ENCODE assay signal across 1 cellular context in genomic region chr3:195260286-195260905, GRCh38.
TF ChIP-seq lines count a peak whose summit lies in the region.

No MANE protein-coding gene starts in this region.

TF ChIP-seq in HEK293, 187 proteins besides CTCF, POLR2A, EP300 and RAD21 (continued from another document):
- TF ChIP-seq ZNF223 (tag by site-specific recombination; IDR thresholded peaks at IDR 0.05) (peak; percentile 71; the same call in 1 of the 2 replicates), HOXD13 (CRISPR knock-in tag; IDR thresholded peaks at IDR 0.05; ENCODE audit: borderline replicate concordance) (no peak), ZNF132 (tag by site-specific recombination; IDR thresholded peaks at IDR 0.05; ENCODE audit: borderline replicate concordance) (no peak), HIC1 (tag by site-specific recombination; IDR thresholded peaks at IDR 0.05) (peak; percentile 52), GLIS1 (tag by site-specific recombination; IDR thresholded peaks at IDR 0.05) (peak; percentile 28), KLF8 (tag by site-specific recombination; IDR thresholded peaks at IDR 0.05) (peak; percentile 47; the same call in 1 of the 2 replicates), ZBTB11 (tag by site-specific recombination; conservative IDR thresholded peaks at IDR 0.05; ENCODE audit: low read depth) (no peak), ZNF37A (tag by site-specific recombination; IDR thresholded peaks at IDR 0.05) (no peak), ZNF791 (tag by site-specific recombination; IDR thresholded peaks at IDR 0.05) (no peak), GLI4 (tag by site-specific recombination; IDR thresholded peaks at IDR 0.05) (no peak), KLF7 (tag by site-specific recombination; IDR thresholded peaks at IDR 0.05; ENCODE audit: borderline replicate concordance) (no peak), KLF9 (tag by site-specific recombination; IDR thresholded peaks at IDR 0.05; ENCODE audit: low read depth) (peak; percentile 65; the same call in 1 of the 2 replicates), ZNF785 (tag by site-specific recombination; IDR thresholded peaks at IDR 0.05) (no peak), ZNF416 (tag by site-specific recombination; IDR thresholded peaks at IDR 0.05) (no peak), ZNF501 (tag by site-specific recombination; IDR thresholded peaks at IDR 0.05) (no peak), ZNF510 (tag by site-specific recombination; IDR thresholded peaks at IDR 0.05; ENCODE audit: insufficient replicate concordance) (no peak), ZNF777 (tag by site-specific recombination; IDR thresholded peaks at IDR 0.05; ENCODE audit: borderline replicate concordance) (peak; percentile 65; the same call in 1 of the 2 replicates), ZNF140 (tag by site-specific recombination; IDR thresholded peaks at IDR 0.05) (no peak), TRIM28 (IDR thresholded peaks at IDR 0.05; ENCODE audit: borderline replicate concordance, low read length) (no peak), ZNF18 (tag by site-specific recombination; IDR thresholded peaks at IDR 0.05) (no peak), ZNF10 (tag by site-specific recombination; IDR thresholded peaks at IDR 0.05) (no peak), BCL11B (tag by site-specific recombination; IDR thresholded peaks at IDR 0.05; ENCODE audit: low read depth) (0 out of 2 replicates have a peak, but pooled peaks have one; percentile 18), ZNF560 (tag by site-specific recombination; IDR thresholded peaks at IDR 0.05; ENCODE audit: borderline replicate concordance) (no peak), ZNF121 (tag by site-specific recombination; IDR thresholded peaks at IDR 0.05) (no peak), ZNF302 (tag by site-specific recombination; IDR thresholded peaks at IDR 0.05; ENCODE audit: low read depth) (no peak), ZNF629 (tag by site-specific recombination; IDR thresholded peaks at IDR 0.05) (no peak), ZNF266 (tag by site-specific recombination; IDR thresholded peaks at IDR 0.05; ENCODE audit: low read depth) (no peak), ZEB2 (tag by site-specific recombination; IDR thresholded peaks at IDR 0.05) (no peak), ZNF658 (tag by site-specific recombination; IDR thresholded peaks at IDR 0.05) (no peak), ZNF571 (tag by site-specific recombination; IDR thresholded peaks at IDR 0.05) (no peak), SALL2 (tag by site-specific recombination; IDR thresholded peaks at IDR 0.05; ENCODE audit: borderline replicate concordance) (no peak), ZSCAN30 (tag by site-specific recombination; IDR thresholded peaks at IDR 0.05) (0 out of 2 replicates have a peak, but pooled peaks have one; percentile 5), KLF16 (tag by site-specific recombination; IDR thresholded peaks at IDR 0.05) (no peak), ZNF76 (tag by site-specific recombination; IDR thresholded peaks at IDR 0.05; ENCODE audit: borderline replicate concordance, low read depth) (no peak)
- TF ChIP-seq, protein P1, sequence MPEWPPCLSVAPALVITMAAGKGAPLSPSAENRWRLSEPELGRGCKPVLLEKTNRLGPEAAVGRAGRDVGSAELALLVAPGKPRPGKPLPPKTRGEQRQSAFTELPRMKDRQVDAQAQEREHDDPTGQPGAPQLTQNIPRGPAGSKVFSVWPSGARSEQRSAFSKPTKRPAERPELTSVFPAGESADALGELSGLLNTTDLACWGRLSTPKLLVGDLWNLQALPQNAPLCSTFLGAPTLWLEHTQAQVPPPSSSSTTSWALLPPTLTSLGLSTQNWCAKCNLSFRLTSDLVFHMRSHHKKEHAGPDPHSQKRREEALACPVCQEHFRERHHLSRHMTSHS (tag by site-specific recombination; IDR thresholded peaks at IDR 0.05) = no peak
- TF ChIP-seq, protein P2, sequence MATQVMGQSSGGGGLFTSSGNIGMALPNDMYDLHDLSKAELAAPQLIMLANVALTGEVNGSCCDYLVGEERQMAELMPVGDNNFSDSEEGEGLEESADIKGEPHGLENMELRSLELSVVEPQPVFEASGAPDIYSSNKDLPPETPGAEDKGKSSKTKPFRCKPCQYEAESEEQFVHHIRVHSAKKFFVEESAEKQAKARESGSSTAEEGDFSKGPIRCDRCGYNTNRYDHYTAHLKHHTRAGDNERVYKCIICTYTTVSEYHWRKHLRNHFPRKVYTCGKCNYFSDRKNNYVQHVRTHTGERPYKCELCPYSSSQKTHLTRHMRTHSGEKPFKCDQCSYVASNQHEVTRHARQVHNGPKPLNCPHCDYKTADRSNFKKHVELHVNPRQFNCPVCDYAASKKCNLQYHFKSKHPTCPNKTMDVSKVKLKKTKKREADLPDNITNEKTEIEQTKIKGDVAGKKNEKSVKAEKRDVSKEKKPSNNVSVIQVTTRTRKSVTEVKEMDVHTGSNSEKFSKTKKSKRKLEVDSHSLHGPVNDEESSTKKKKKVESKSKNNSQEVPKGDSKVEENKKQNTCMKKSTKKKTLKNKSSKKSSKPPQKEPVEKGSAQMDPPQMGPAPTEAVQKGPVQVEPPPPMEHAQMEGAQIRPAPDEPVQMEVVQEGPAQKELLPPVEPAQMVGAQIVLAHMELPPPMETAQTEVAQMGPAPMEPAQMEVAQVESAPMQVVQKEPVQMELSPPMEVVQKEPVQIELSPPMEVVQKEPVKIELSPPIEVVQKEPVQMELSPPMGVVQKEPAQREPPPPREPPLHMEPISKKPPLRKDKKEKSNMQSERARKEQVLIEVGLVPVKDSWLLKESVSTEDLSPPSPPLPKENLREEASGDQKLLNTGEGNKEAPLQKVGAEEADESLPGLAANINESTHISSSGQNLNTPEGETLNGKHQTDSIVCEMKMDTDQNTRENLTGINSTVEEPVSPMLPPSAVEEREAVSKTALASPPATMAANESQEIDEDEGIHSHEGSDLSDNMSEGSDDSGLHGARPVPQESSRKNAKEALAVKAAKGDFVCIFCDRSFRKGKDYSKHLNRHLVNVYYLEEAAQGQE (tag by site-specific recombination; IDR thresholded peaks at IDR 0.05) = no peak
TF ChIP-seq in HEK293: peak in this region for 11.
